14 cellular contexts compared by ENCODE assay signal in the genomic region with DNA sequence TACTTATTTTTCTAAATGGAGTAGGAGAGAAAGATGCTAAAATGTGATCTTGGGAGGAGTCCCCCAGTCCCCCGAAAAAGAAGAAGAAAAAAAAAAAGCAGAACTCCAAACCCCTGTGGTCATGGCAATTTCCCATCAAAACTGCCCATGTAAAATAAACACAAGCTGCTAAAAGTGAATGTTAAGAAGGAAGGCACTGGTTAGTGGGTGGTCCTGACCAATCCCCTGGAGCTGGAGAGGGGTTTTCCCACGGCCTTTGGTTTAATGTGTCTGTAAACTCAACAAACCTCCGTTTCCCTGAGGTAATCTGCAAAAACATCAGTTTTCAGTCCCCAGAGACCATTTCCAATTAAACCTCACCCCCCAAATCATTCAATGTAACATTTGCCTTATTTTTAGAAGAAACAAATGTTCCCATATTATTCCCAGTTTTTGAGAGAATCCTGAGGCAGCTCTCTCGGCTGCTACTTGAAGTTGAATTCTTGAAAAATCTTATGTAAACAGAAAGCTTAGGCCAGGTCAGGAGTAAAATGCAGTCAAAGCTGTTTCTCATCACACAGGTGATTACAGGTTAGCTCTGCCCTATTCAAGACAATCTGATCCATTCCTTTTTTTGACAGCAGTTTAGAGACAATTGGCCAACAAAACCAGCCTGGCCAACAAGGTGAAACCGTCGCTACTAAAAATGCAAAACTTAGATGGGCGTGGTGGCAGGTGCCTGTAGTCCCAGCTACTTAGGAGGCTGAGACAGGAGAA. TPM values are rescaled to one million over a fixed set of nuclear protein-coding genes. Genes with fewer than 3 reads are reported as not detected.
DNase-seq lines count a peak whose midpoint lies in the region; ATAC-seq, FAIRE-seq and TF ChIP-seq lines count a peak whose summit lies in the region.
"Had no signal": no experiment of that assay in that cellular context is flagged by ENCODE, and none has a peak within 500 bp of the region (broad histone marks: within the 10 kb centered on the region; RNA-seq: fewer than 3 reads in every experiment).

No MANE protein-coding gene starts in this region.

- TF ChIP-seq CTCF in HepG2 (CRISPR knock-in tag; IDR thresholded peaks at IDR 0.05), result no peak
- no peak for TF ChIP-seq CTCF in right lobe of liver (IDR thresholded peaks at IDR 0.05)
- no peak for TF ChIP-seq CTCF in vagina (IDR thresholded peaks at IDR 0.05)
- TF ChIP-seq CTCF in tibial artery (IDR thresholded peaks at IDR 0.05), result no peak
- no peak for TF ChIP-seq CTCF in SK-N-SH (IDR thresholded peaks at IDR 0.05)

- POLR2A ChIA-PET in HepG2 (lab: Yijun Ruan, JAX), result interaction anchor here (0.9 to 1.7 kb wide), 3 partner anchors 18 to 59 kb away, joined by 3 to 6 read pairs (median 4); a partner anchor contains a TSS
- POLR2A ChIA-PET in SK-N-SH (lab: Yijun Ruan, JAX), result no interaction called here

- no peaks in the 10 kb centered on the region for H3K36me3 ChIP-seq in HepG2 (replicated peaks in 1 of 2; ENCODE audit: control insufficient read depth in 1 of 2, insufficient read depth in 2 of 2, low read length in 2 of 2)
- H3K36me3 ChIP-seq in right lobe of liver, result peaks cover 0 to 4% (median 0%) of the 10 kb centered on the region in 4 donors
- peaks cover 0 to 20% of the 10 kb centered on the region in 2 donors for H3K36me3 ChIP-seq in vagina
- H3K36me3 ChIP-seq in tibial artery, result peaks cover 13 to 26% (median 25%) of the 10 kb centered on the region in 3 donors
- H3K36me3 ChIP-seq in SK-N-SH (replicated peaks in 1 of 2; ENCODE audit: control insufficient read depth in 1 of 2, insufficient read depth in 2 of 2, low read length in 1 of 2), result no peaks in the 10 kb centered on the region

- H3K4me2 ChIP-seq in HepG2 (ENCODE audit: low read depth, low read length) (no peak overlapping the region), SK-N-SH (no peak overlapping the region)

- H2AFZ ChIP-seq in HepG2 (ENCODE audit: low read length) (no peak overlapping the region), SK-N-SH (ENCODE audit: low read depth) (no peak overlapping the region)

- FAIRE-seq in HepG2 (lab: Jason Lieb, UNC) (no peak), urothelium cell line (lab: Jason Lieb, UNC) (no peak)

- peak overlapping the region in 4 of 6 donors; percentile 53 to 87 (median 60) for H3K27ac Mint-ChIP-seq in immature natural killer cell

- in situ Hi-C loops in HepG2 (cut with HindIII; ENCODE audit: extremely low pct_ligation_motif_present, low pct_unique_long_range_greater_than_20kb), result no loop called here

- ATAC-seq in HepG2 (no peak), right lobe of liver (no peak)

- TSS peak; percentile 61 for BruUV-seq in HepG2 (replicated peaks; lab: Mats Ljungman, UMichigan)

- peaks cover 0 to 7% (median 4%) of the 10 kb centered on the region in 3 donors for H3K36me3 Mint-ChIP-seq in immature natural killer cell

- H3K79me2 ChIP-seq in HepG2 (ENCODE audit: insufficient read depth, low read length) (no peaks in the 10 kb centered on the region), SK-N-SH (ENCODE audit: insufficient read depth) (no peaks in the 10 kb centered on the region)

- H3K4me1 ChIP-seq in HepG2 (ENCODE audit: insufficient read depth, low read length), result peaks cover 38% of the 10 kb centered on the region
- peaks cover 0 to 12% (median 5%) of the 10 kb centered on the region in 4 donors for H3K4me1 ChIP-seq in right lobe of liver
- peaks cover 26% of the 10 kb centered on the region for H3K4me1 ChIP-seq in vagina
- peaks cover 5 to 24% (median 16%) of the 10 kb centered on the region in 4 donors for H3K4me1 ChIP-seq in tibial artery
- H3K4me1 ChIP-seq in SK-N-SH (ENCODE audit: control insufficient read depth in 1 of 2, insufficient read depth in 2 of 2, low read depth in 1 of 2, low read length in 1 of 2), result peaks cover 9 to 19% of the 10 kb centered on the region in 2 experiments

- no peak for TF ChIP-seq EP300 in HepG2 (IDR thresholded peaks at IDR 0.05; ENCODE audit: low read depth in 2 of 2, low read length in 2 of 2)
- TF ChIP-seq EP300 in HepG2 (CRISPR knock-in tag; IDR thresholded peaks at IDR 0.05; ENCODE audit: borderline replicate concordance), result no peak
- TF ChIP-seq EP300 in SK-N-SH (IDR thresholded peaks at IDR 0.05; ENCODE audit: borderline replicate concordance in 1 of 2, low read depth in 1 of 2, low read length in 1 of 2), result no peak

- no peaks in the 10 kb centered on the region for H3K9me3 Mint-ChIP-seq in immature natural killer cell

- DNase-seq in HepG2 (ENCODE audit: low spot score) (no peak), right lobe of liver (no peak), OCI-M1 (lab: John Stamatoyannopoulos, UW) (peak; percentile 70), immature natural killer cell (no peak), vagina (ENCODE audit: extremely low spot score in 2 of 2) (no peak), urothelium cell line (ENCODE audit: low spot score) (no peak), tibial artery (no peak), SK-N-SH (no peak)
- DNase-seq: adrenal gland, NCI-H1417 treated with DMSO at 0.1 percent for 48 hours, sigmoid colon, T-helper 9 cell, transverse colon had no signal

- TF ChIP-seq POLR2A in HepG2 (IDR thresholded peaks at IDR 0.05; ENCODE audit: insufficient read depth in 1 of 2, low read depth in 2 of 2, low read length in 2 of 2) (no peak), right lobe of liver (IDR thresholded peaks at IDR 0.05) (no peak), vagina (IDR thresholded peaks at IDR 0.05) (no peak)

- TF ChIP-seq RAD21 in HepG2 (CRISPR knock-in tag; IDR thresholded peaks at IDR 0.05) (no peak), SK-N-SH (IDR thresholded peaks at IDR 0.05; ENCODE audit: low read length) (no peak)

- CTCF ChIA-PET in HepG2 (lab: Yijun Ruan, JAX; ENCODE audit: low intra/inter-chr PET ratio, low total read pairs) (no interaction called here), SK-N-SH (lab: Yijun Ruan, JAX) (interaction anchor here (0.7 to 2.0 kb wide), 7 partner anchors 9 to 118 kb away, joined by 3 to 5 read pairs (median 3); a partner anchor contains a TSS)

- no peaks in the 10 kb centered on the region for H3K9me2 ChIP-seq in SK-N-SH

- H3F3A ChIP-seq in SK-N-SH (replicated peaks; ENCODE audit: insufficient read depth), result peaks cover 13% of the 10 kb centered on the region

- H3K27me3 ChIP-seq in HepG2 (ENCODE audit: control insufficient read depth in 1 of 2, insufficient read depth in 2 of 2, low read length in 2 of 2), result peaks cover 0 to 2% of the 10 kb centered on the region in 2 experiments; a peak in 1 of 5 replicates
- no peaks in the 10 kb centered on the region for H3K27me3 ChIP-seq in right lobe of liver
- no peaks in the 10 kb centered on the region for H3K27me3 ChIP-seq in vagina
- peaks cover 0 to 3% of the 10 kb centered on the region in 2 donors for H3K27me3 ChIP-seq in tibial artery
- no peaks in the 10 kb centered on the region for H3K27me3 ChIP-seq in SK-N-SH (ENCODE audit: insufficient read depth)
- H3K27me3 ChIP-seq: adrenal gland, sigmoid colon, transverse colon had no signal

- peaks cover 44 to 50% of the 10 kb centered on the region in 2 donors for H3K4me1 Mint-ChIP-seq in immature natural killer cell

- H3K27ac ChIP-seq in HepG2 (ENCODE audit: extremely low read length, insufficient read depth, low read length) (no peak overlapping the region), right lobe of liver (no peak overlapping the region), vagina (peak overlapping the region; percentile 43), tibial artery (no peak overlapping the region), SK-N-SH (ENCODE audit: low read depth in 2 of 2, low read length in 1 of 2) (no peak overlapping the region)

- WGBS in HepG2 (ENCODE audit: low lambda C conversion rate), result 30% methylated on average over 7 of the region's 7 CpGs
- 63% methylated on average over 7 of the region's 7 CpGs for WGBS in right lobe of liver (ENCODE audit: insufficient coverage, low coverage, low lambda C conversion rate, missing lambda C conversion rate)
- WGBS in SK-N-SH (ENCODE audit: low lambda C conversion rate), result 85% methylated on average over 7 of the region's 7 CpGs

- no peaks in the 10 kb centered on the region for H3K9me3 ChIP-seq in HepG2 (ENCODE audit: low read length)
- no peaks in the 10 kb centered on the region for H3K9me3 ChIP-seq in right lobe of liver
- no peaks in the 10 kb centered on the region for H3K9me3 ChIP-seq in vagina
- H3K9me3 ChIP-seq in tibial artery, result no peaks in the 10 kb centered on the region
- no peaks in the 10 kb centered on the region for H3K9me3 ChIP-seq in SK-N-SH
- H3K9me3 ChIP-seq: adrenal gland, sigmoid colon, transverse colon had no signal

- intact Hi-C loops in HepG2 (cut with micrococcal nuclease; ENCODE audit: unreplicated experiment) (no loop called here), right lobe of liver (cut with DNase I) (no loop called here), vagina (cut with DNase I) (no loop called here), tibial artery (cut with DNase I; ENCODE audit: low total_unique reads) (no loop called here)

- H3K9ac ChIP-seq in HepG2 (ENCODE audit: insufficient read depth, low read depth, low read length), result no peak overlapping the region
- H3K9ac ChIP-seq in SK-N-SH, result no peak overlapping the region

- H3K4me3 ChIP-seq in HepG2 (replicated peaks in 1 of 3; ENCODE audit: insufficient read depth in 1 of 3, low read depth in 2 of 3, low read length in 3 of 3) (no peak overlapping the region), right lobe of liver (no peak overlapping the region), vagina (no peak overlapping the region), tibial artery (no peak overlapping the region), SK-N-SH (ENCODE audit: low read depth in 2 of 2, low read length in 1 of 2) (no peak overlapping the region)
- H3K4me3 ChIP-seq: adrenal gland, sigmoid colon, transverse colon had no signal

- peaks cover 4% of the 10 kb centered on the region in 3 donors for H3K27me3 Mint-ChIP-seq in immature natural killer cell (ENCODE audit: low read depth in 3 of 3)

- H4K20me1 ChIP-seq in HepG2 (ENCODE audit: insufficient read depth, low read length) (no peaks in the 10 kb centered on the region), SK-N-SH (ENCODE audit: insufficient read depth) (no peaks in the 10 kb centered on the region)

- H3K4me3 Mint-ChIP-seq in immature natural killer cell, result peak overlapping the region in 2 of 5 donors; percentile 5 to 12

RNA-seq across cellular contexts. Expression of a gene that starts 17.0 kb away (rescaled TPM):
- total RNA-seq in HepG2 (2016; rRNA removed; fragmentation: Illumina TruSeq; extraction: Trizol) (2.0 and 3.3 TPM in 2 replicates), right lobe of liver (1 to 10 TPM; 2.7 to 4.5 (median 4.0) TPM), vagina (33.9 TPM)
- 0.26 and 0.40 TPM in 2 replicates for total RNA-seq in HepG2 (2016; cell fraction: cytosol; rRNA removed; fragmentation: Illumina TruSeq; extraction: Trizol; ENCODE audit: low read depth)
- total RNA-seq in HepG2 (2016; cell fraction: insoluble cytoplasmic fraction; rRNA removed; fragmentation: Illumina TruSeq; extraction: Trizol), result 1.9 and 2.7 TPM in 2 replicates
- 1.9 and 2.1 TPM in 2 replicates for total RNA-seq in HepG2 (2016; cell fraction: membrane; rRNA removed; fragmentation: Illumina TruSeq; extraction: Trizol)
- total RNA-seq in HepG2 (2016; cell fraction: nucleus; rRNA removed; fragmentation: Illumina TruSeq; extraction: Trizol), result 1.5 and 1.8 TPM in 2 replicates
- polyA plus RNA-seq in HepG2 (2011; rRNA removed) (16.1 and 19.9 TPM in 2 replicates), immature natural killer cell (1 to 10 TPM; 1.6 to 2.9 (median 2.2) TPM), SK-N-SH (2012; rRNA removed) (25.0 and 27.0 TPM in 2 replicates)
- 12.0 and 13.8 TPM in 2 replicates for polyA plus RNA-seq in HepG2 (2011; cell fraction: cytosol; rRNA removed)
- polyA plus RNA-seq in HepG2 (2011; cell fraction: nucleus; rRNA removed), result 7.5 and 9.8 TPM in 2 replicates
- 2.1 TPM in 2 replicates for polyA plus RNA-seq in HepG2 (2012)
- polyA plus RNA-seq in HepG2 (2016; cell fraction: cytosol; fragmentation: Illumina TruSeq; extraction: Trizol; ENCODE audit: low read depth), result 0.28 and 0.29 TPM in 2 replicates
- polyA plus RNA-seq in HepG2 (2016; cell fraction: insoluble cytoplasmic fraction; fragmentation: Illumina TruSeq; extraction: Trizol; ENCODE audit: low read depth), result 3.1 and 3.9 TPM in 2 replicates
- 0.98 and 1.6 TPM in 2 replicates for polyA plus RNA-seq in HepG2 (2016; cell fraction: membrane; fragmentation: Illumina TruSeq; extraction: Trizol; ENCODE audit: low read depth)
- polyA plus RNA-seq in HepG2 (2016; cell fraction: nucleus; fragmentation: Illumina TruSeq; extraction: Trizol; ENCODE audit: insufficient read depth, low read depth), result 2.7 and 3.4 TPM in 2 replicates
- polyA minus RNA-seq in HepG2 (2011; rRNA and poly(A)+ RNA removed; ENCODE audit: low replicate concordance), result 91.8 and 118 TPM in 2 replicates
- polyA minus RNA-seq in HepG2 (2011; cell fraction: cytosol; rRNA and poly(A)+ RNA removed), result 11.3 and 12.6 TPM in 2 replicates
- polyA minus RNA-seq in HepG2 (2011; cell fraction: nucleus; rRNA and poly(A)+ RNA removed), result 5.3 and 6.6 TPM in 2 replicates
- polyA plus RNA-seq in SK-N-SH (2012; cell fraction: cytosol; rRNA removed), result 11.2 and 17.2 TPM in 2 replicates
- 30.6 and 31.2 TPM in 2 replicates for polyA plus RNA-seq in SK-N-SH (2012; cell fraction: nucleus; rRNA removed)

RNA-seq across cellular contexts. Expression of a gene that starts 23.6 kb away (rescaled TPM):
- total RNA-seq in HepG2 (2016; rRNA removed; fragmentation: Illumina TruSeq; extraction: Trizol) (22.8 and 45.5 TPM in 2 replicates), right lobe of liver (100 to 1,000 TPM; 138 to 605 (median 165) TPM), vagina (173 TPM)
- 23.9 and 36.8 TPM in 2 replicates for total RNA-seq in HepG2 (2016; cell fraction: cytosol; rRNA removed; fragmentation: Illumina TruSeq; extraction: Trizol; ENCODE audit: low read depth)
- total RNA-seq in HepG2 (2016; cell fraction: insoluble cytoplasmic fraction; rRNA removed; fragmentation: Illumina TruSeq; extraction: Trizol), result 26.6 and 43.5 TPM in 2 replicates
- total RNA-seq in HepG2 (2016; cell fraction: membrane; rRNA removed; fragmentation: Illumina TruSeq; extraction: Trizol), result 20.5 and 27.0 TPM in 2 replicates
- total RNA-seq in HepG2 (2016; cell fraction: nucleus; rRNA removed; fragmentation: Illumina TruSeq; extraction: Trizol), result 40.9 and 45.4 TPM in 2 replicates
- polyA plus RNA-seq in HepG2 (2011; rRNA removed) (98.7 and 119 TPM in 2 replicates), immature natural killer cell (10 to 100 TPM; 73.3 to 91.2 (median 81.4) TPM), SK-N-SH (2012; rRNA removed) (209 and 219 TPM in 2 replicates)
- polyA plus RNA-seq in HepG2 (2011; cell fraction: cytosol; rRNA removed), result 206 and 218 TPM in 2 replicates
- 131 and 158 TPM in 2 replicates for polyA plus RNA-seq in HepG2 (2011; cell fraction: nucleus; rRNA removed)
- 57.4 and 59.1 TPM in 2 replicates for polyA plus RNA-seq in HepG2 (2012)
- polyA plus RNA-seq in HepG2 (2016; cell fraction: cytosol; fragmentation: Illumina TruSeq; extraction: Trizol; ENCODE audit: low read depth), result 31.8 and 38.8 TPM in 2 replicates
- polyA plus RNA-seq in HepG2 (2016; cell fraction: insoluble cytoplasmic fraction; fragmentation: Illumina TruSeq; extraction: Trizol; ENCODE audit: low read depth), result 33.6 and 35.9 TPM in 2 replicates
- polyA plus RNA-seq in HepG2 (2016; cell fraction: membrane; fragmentation: Illumina TruSeq; extraction: Trizol; ENCODE audit: low read depth), result 24.0 and 30.5 TPM in 2 replicates
- 71.8 and 88.8 TPM in 2 replicates for polyA plus RNA-seq in HepG2 (2016; cell fraction: nucleus; fragmentation: Illumina TruSeq; extraction: Trizol; ENCODE audit: insufficient read depth, low read depth)
- polyA minus RNA-seq in HepG2 (2011; rRNA and poly(A)+ RNA removed; ENCODE audit: low replicate concordance), result 48.8 and 93.8 TPM in 2 replicates
- polyA minus RNA-seq in HepG2 (2011; cell fraction: cytosol; rRNA and poly(A)+ RNA removed), result 25.0 and 36.6 TPM in 2 replicates
- polyA minus RNA-seq in HepG2 (2011; cell fraction: nucleus; rRNA and poly(A)+ RNA removed), result 8.2 and 12.7 TPM in 2 replicates
- 112 and 154 TPM in 2 replicates for polyA plus RNA-seq in SK-N-SH (2012; cell fraction: cytosol; rRNA removed)
- polyA plus RNA-seq in SK-N-SH (2012; cell fraction: nucleus; rRNA removed), result 172 and 193 TPM in 2 replicates

RNA-seq across cellular contexts. Expression of a gene that starts 23.9 kb away (rescaled TPM):
- total RNA-seq in HepG2 (2016; rRNA removed; fragmentation: Illumina TruSeq; extraction: Trizol), result 1.2 and 1.7 TPM in 2 replicates
- 0.81 and 0.88 TPM in 2 replicates for total RNA-seq in HepG2 (2016; cell fraction: cytosol; rRNA removed; fragmentation: Illumina TruSeq; extraction: Trizol; ENCODE audit: low read depth)
- total RNA-seq in HepG2 (2016; cell fraction: insoluble cytoplasmic fraction; rRNA removed; fragmentation: Illumina TruSeq; extraction: Trizol), result 0.82 and 1.3 TPM in 2 replicates
- 1.4 and 1.9 TPM in 2 replicates for total RNA-seq in HepG2 (2016; cell fraction: membrane; rRNA removed; fragmentation: Illumina TruSeq; extraction: Trizol)
- 2.7 and 4.7 TPM in 2 replicates for total RNA-seq in HepG2 (2016; cell fraction: nucleus; rRNA removed; fragmentation: Illumina TruSeq; extraction: Trizol)
- polyA plus RNA-seq in HepG2 (2011; rRNA removed), result 6.3 and 9.1 TPM in 2 replicates
- polyA plus RNA-seq in HepG2 (2011; cell fraction: cytosol; rRNA removed), result 2.8 and 3.3 TPM in 2 replicates
- polyA plus RNA-seq in HepG2 (2011; cell fraction: nucleus; rRNA removed), result 44.4 and 50.4 TPM in 2 replicates
- polyA plus RNA-seq in HepG2 (2012), result 4.5 and 6.5 TPM in 2 replicates
- 1.7 and 2.1 TPM in 2 replicates for polyA plus RNA-seq in HepG2 (2016; cell fraction: cytosol; fragmentation: Illumina TruSeq; extraction: Trizol; ENCODE audit: low read depth)
- polyA plus RNA-seq in HepG2 (2016; cell fraction: insoluble cytoplasmic fraction; fragmentation: Illumina TruSeq; extraction: Trizol; ENCODE audit: low read depth), result 2.2 TPM in 2 replicates
- polyA plus RNA-seq in HepG2 (2016; cell fraction: membrane; fragmentation: Illumina TruSeq; extraction: Trizol; ENCODE audit: low read depth), result 1.5 and 2.1 TPM in 2 replicates
- polyA plus RNA-seq in HepG2 (2016; cell fraction: nucleus; fragmentation: Illumina TruSeq; extraction: Trizol; ENCODE audit: insufficient read depth, low read depth), result 8.6 and 11.0 TPM in 2 replicates
- 2.6 and 3.3 TPM in 2 replicates for polyA minus RNA-seq in HepG2 (2011; rRNA and poly(A)+ RNA removed; ENCODE audit: low replicate concordance)
- polyA minus RNA-seq in HepG2 (2011; cell fraction: cytosol; rRNA and poly(A)+ RNA removed), result 0.97 TPM in 1 of 2 replicates, not detected in the other
- 7.0 and 7.8 TPM in 2 replicates for polyA minus RNA-seq in HepG2 (2011; cell fraction: nucleus; rRNA and poly(A)+ RNA removed)
- 10 to 100 TPM in 5 of 6 experiments, 1 to 10 TPM in 1; 8.4 to 27.9 (median 23.4) TPM for total RNA-seq in right lobe of liver
- 10 to 100 TPM; 26.5 to 32.4 (median 28.8) TPM for polyA plus RNA-seq in immature natural killer cell
- 24.1 TPM for total RNA-seq in vagina
- polyA plus RNA-seq in SK-N-SH (2012; rRNA removed), result 25.2 and 30.1 TPM in 2 replicates
- 11.0 and 15.1 TPM in 2 replicates for polyA plus RNA-seq in SK-N-SH (2012; cell fraction: cytosol; rRNA removed)
- polyA plus RNA-seq in SK-N-SH (2012; cell fraction: nucleus; rRNA removed), result 160 and 203 TPM in 2 replicates

RNA-seq across cellular contexts. Expression of a gene that starts 26.5 kb away (rescaled TPM):
- total RNA-seq in HepG2 (2016; rRNA removed; fragmentation: Illumina TruSeq; extraction: Trizol), result not detected in 2 replicates
- not detected in 2 replicates for total RNA-seq in HepG2 (2016; cell fraction: cytosol; rRNA removed; fragmentation: Illumina TruSeq; extraction: Trizol; ENCODE audit: low read depth)
- total RNA-seq in HepG2 (2016; cell fraction: insoluble cytoplasmic fraction; rRNA removed; fragmentation: Illumina TruSeq; extraction: Trizol), result not detected in 2 replicates
- not detected in 2 replicates for total RNA-seq in HepG2 (2016; cell fraction: membrane; rRNA removed; fragmentation: Illumina TruSeq; extraction: Trizol)
- total RNA-seq in HepG2 (2016; cell fraction: nucleus; rRNA removed; fragmentation: Illumina TruSeq; extraction: Trizol), result not detected in 2 replicates
- not detected in 2 replicates for polyA plus RNA-seq in HepG2 (2011; rRNA removed)
- polyA plus RNA-seq in HepG2 (2011; cell fraction: cytosol; rRNA removed), result not detected in 2 replicates
- polyA plus RNA-seq in HepG2 (2011; cell fraction: nucleus; rRNA removed), result not detected in 2 replicates
- not detected in 2 replicates for polyA plus RNA-seq in HepG2 (2012)
- polyA plus RNA-seq in HepG2 (2016; cell fraction: cytosol; fragmentation: Illumina TruSeq; extraction: Trizol; ENCODE audit: low read depth), result not detected in 2 replicates
- not detected in 2 replicates for polyA plus RNA-seq in HepG2 (2016; cell fraction: insoluble cytoplasmic fraction; fragmentation: Illumina TruSeq; extraction: Trizol; ENCODE audit: low read depth)
- not detected in 2 replicates for polyA plus RNA-seq in HepG2 (2016; cell fraction: membrane; fragmentation: Illumina TruSeq; extraction: Trizol; ENCODE audit: low read depth)
- not detected in 2 replicates for polyA plus RNA-seq in HepG2 (2016; cell fraction: nucleus; fragmentation: Illumina TruSeq; extraction: Trizol; ENCODE audit: insufficient read depth, low read depth)
- polyA minus RNA-seq in HepG2 (2011; rRNA and poly(A)+ RNA removed; ENCODE audit: low replicate concordance), result not detected in 2 replicates
- not detected in 2 replicates for polyA minus RNA-seq in HepG2 (2011; cell fraction: cytosol; rRNA and poly(A)+ RNA removed)
- not detected in 2 replicates for polyA minus RNA-seq in HepG2 (2011; cell fraction: nucleus; rRNA and poly(A)+ RNA removed)
- not detected for total RNA-seq in right lobe of liver
- not detected for polyA plus RNA-seq in immature natural killer cell
- total RNA-seq in vagina, result not detected
- polyA plus RNA-seq in SK-N-SH (2012; rRNA removed), result not detected in 2 replicates
- polyA plus RNA-seq in SK-N-SH (2012; cell fraction: cytosol; rRNA removed), result not detected in 2 replicates
- polyA plus RNA-seq in SK-N-SH (2012; cell fraction: nucleus; rRNA removed), result not detected in 2 replicates
- total RNA-seq: adrenal gland, mucosa of gallbladder, sigmoid colon, transverse colon had no signal
- polyA plus RNA-seq: adrenal gland had no signal

RNA-seq across cellular contexts. Expression of a gene that starts 32.8 kb away (rescaled TPM):
- total RNA-seq in HepG2 (2016; rRNA removed; fragmentation: Illumina TruSeq; extraction: Trizol), result 0.77 and 1.5 TPM in 2 replicates
- total RNA-seq in HepG2 (2016; cell fraction: cytosol; rRNA removed; fragmentation: Illumina TruSeq; extraction: Trizol; ENCODE audit: low read depth), result 1.2 and 1.3 TPM in 2 replicates
- 0.70 and 1.3 TPM in 2 replicates for total RNA-seq in HepG2 (2016; cell fraction: insoluble cytoplasmic fraction; rRNA removed; fragmentation: Illumina TruSeq; extraction: Trizol)
- 1.9 and 3.1 TPM in 2 replicates for total RNA-seq in HepG2 (2016; cell fraction: membrane; rRNA removed; fragmentation: Illumina TruSeq; extraction: Trizol)
- total RNA-seq in HepG2 (2016; cell fraction: nucleus; rRNA removed; fragmentation: Illumina TruSeq; extraction: Trizol), result 1.1 and 1.8 TPM in 2 replicates
- polyA plus RNA-seq in HepG2 (2011; rRNA removed), result 2.1 and 4.2 TPM in 2 replicates
- 1.9 and 2.5 TPM in 2 replicates for polyA plus RNA-seq in HepG2 (2011; cell fraction: cytosol; rRNA removed)
- polyA plus RNA-seq in HepG2 (2011; cell fraction: nucleus; rRNA removed), result 17.0 and 17.4 TPM in 2 replicates
- polyA plus RNA-seq in HepG2 (2012), result 3.2 and 4.3 TPM in 2 replicates
- 2.2 and 3.3 TPM in 2 replicates for polyA plus RNA-seq in HepG2 (2016; cell fraction: cytosol; fragmentation: Illumina TruSeq; extraction: Trizol; ENCODE audit: low read depth)
- 1.3 and 2.2 TPM in 2 replicates for polyA plus RNA-seq in HepG2 (2016; cell fraction: insoluble cytoplasmic fraction; fragmentation: Illumina TruSeq; extraction: Trizol; ENCODE audit: low read depth)
- 4.4 and 5.3 TPM in 2 replicates for polyA plus RNA-seq in HepG2 (2016; cell fraction: membrane; fragmentation: Illumina TruSeq; extraction: Trizol; ENCODE audit: low read depth)
- polyA plus RNA-seq in HepG2 (2016; cell fraction: nucleus; fragmentation: Illumina TruSeq; extraction: Trizol; ENCODE audit: insufficient read depth, low read depth), result 3.3 and 4.8 TPM in 2 replicates
- polyA minus RNA-seq in HepG2 (2011; rRNA and poly(A)+ RNA removed; ENCODE audit: low replicate concordance), result 7.2 and 7.3 TPM in 2 replicates
- polyA minus RNA-seq in HepG2 (2011; cell fraction: cytosol; rRNA and poly(A)+ RNA removed), result 1.3 and 2.5 TPM in 2 replicates
- 2.8 and 4.7 TPM in 2 replicates for polyA minus RNA-seq in HepG2 (2011; cell fraction: nucleus; rRNA and poly(A)+ RNA removed)
- 10 to 100 TPM in 3 of 6 experiments, 1 to 10 TPM in 3; 6.7 to 17.5 (median 10.2) TPM for total RNA-seq in right lobe of liver
- 1 to 10 TPM; 1.2 to 2.7 (median 1.8) TPM for polyA plus RNA-seq in immature natural killer cell
- total RNA-seq in vagina, result 16.5 TPM
- 18.9 and 26.2 TPM in 2 replicates for polyA plus RNA-seq in SK-N-SH (2012; rRNA removed)
- 10.6 and 17.6 TPM in 2 replicates for polyA plus RNA-seq in SK-N-SH (2012; cell fraction: cytosol; rRNA removed)
- 54.9 and 71.2 TPM in 2 replicates for polyA plus RNA-seq in SK-N-SH (2012; cell fraction: nucleus; rRNA removed)
